2 cellular contexts compared by ENCODE assay signal in the genomic region with DNA sequence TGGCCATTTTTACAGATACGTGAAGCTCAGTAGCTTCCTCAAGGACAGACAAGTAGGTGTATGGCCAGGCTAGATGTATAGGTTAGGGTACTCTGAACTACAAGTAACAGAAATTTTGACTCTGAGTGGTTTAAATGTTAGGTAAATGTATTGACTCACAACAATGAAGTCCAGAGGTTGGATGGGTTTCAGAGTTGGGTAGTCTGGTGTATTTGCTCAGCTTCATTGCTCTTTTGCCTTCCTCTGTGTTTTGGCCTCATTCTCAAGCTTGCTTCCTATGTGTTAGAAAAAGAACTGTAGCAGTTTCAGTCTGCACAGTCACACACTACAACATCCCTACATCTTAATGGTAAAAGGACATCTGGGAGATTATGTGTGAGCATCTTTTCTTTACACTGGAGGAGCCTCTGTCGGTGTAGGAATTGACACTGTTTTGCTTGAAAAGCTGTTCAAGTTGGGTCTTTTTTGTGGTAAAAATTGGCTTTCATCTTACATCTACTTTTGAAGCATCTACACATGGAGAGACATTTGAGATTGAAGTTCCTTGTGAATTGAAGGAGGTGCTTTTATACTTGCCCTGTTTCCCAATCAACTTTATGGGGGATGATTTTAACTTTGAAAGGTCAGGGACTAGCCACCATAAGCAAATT.
TF ChIP-seq lines count a peak whose summit lies in the region.

No MANE protein-coding gene starts in this region.

TF ChIP-seq in IMR-90, 13 proteins besides CTCF, POLR2A, EP300 and RAD21:
- TF ChIP-seq CEBPB (IDR thresholded peaks at IDR 0.05; ENCODE audit: low read depth, low read length) (no peak), SMC3 (IDR thresholded peaks at IDR 0.05; ENCODE audit: low read depth, low read length) (no peak), MAFK (IDR thresholded peaks at IDR 0.05; ENCODE audit: low read depth, low read length) (no peak), NFE2L2 (IDR thresholded peaks at IDR 0.05; ENCODE audit: low read depth, low read length) (no peak), MAZ (IDR thresholded peaks at IDR 0.05; ENCODE audit: borderline replicate concordance, low read depth, low read length) (no peak), FOS (IDR thresholded peaks at IDR 0.05; ENCODE audit: low read depth, low read length) (no peak), CHD1 (IDR thresholded peaks at IDR 0.05; ENCODE audit: low read depth, low read length) (no peak), BHLHE40 (IDR thresholded peaks at IDR 0.05; ENCODE audit: low read depth, low read length) (no peak), RCOR1 (IDR thresholded peaks at IDR 0.05; ENCODE audit: insufficient replicate concordance, low read length) (no peak), MXI1 (IDR thresholded peaks at IDR 0.05; ENCODE audit: borderline replicate concordance, low read depth, low read length) (no peak), RFX5 (IDR thresholded peaks at IDR 0.05; ENCODE audit: low read depth, low read length) (no peak)
- TF ChIP-seq, protein P1, sequence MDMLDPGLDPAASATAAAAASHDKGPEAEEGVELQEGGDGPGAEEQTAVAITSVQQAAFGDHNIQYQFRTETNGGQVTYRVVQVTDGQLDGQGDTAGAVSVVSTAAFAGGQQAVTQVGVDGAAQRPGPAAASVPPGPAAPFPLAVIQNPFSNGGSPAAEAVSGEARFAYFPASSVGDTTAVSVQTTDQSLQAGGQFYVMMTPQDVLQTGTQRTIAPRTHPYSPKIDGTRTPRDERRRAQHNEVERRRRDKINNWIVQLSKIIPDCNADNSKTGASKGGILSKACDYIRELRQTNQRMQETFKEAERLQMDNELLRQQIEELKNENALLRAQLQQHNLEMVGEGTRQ (IDR thresholded peaks at IDR 0.05; ENCODE audit: low read depth, low read length): no peak
- TF ChIP-seq, protein P2, sequence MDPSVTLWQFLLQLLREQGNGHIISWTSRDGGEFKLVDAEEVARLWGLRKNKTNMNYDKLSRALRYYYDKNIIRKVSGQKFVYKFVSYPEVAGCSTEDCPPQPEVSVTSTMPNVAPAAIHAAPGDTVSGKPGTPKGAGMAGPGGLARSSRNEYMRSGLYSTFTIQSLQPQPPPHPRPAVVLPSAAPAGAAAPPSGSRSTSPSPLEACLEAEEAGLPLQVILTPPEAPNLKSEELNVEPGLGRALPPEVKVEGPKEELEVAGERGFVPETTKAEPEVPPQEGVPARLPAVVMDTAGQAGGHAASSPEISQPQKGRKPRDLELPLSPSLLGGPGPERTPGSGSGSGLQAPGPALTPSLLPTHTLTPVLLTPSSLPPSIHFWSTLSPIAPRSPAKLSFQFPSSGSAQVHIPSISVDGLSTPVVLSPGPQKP (IDR thresholded peaks at IDR 0.05; ENCODE audit: borderline replicate concordance, low read depth, low read length): no peak

TF ChIP-seq in WTC11, 78 proteins besides CTCF, POLR2A, EP300 and RAD21:
- no peak for TF ChIP-seq ATF1 (CRISPR knock-in tag; IDR thresholded peaks at IDR 0.05)
- TF ChIP-seq PRRX2 (CRISPR knock-in tag; IDR thresholded peaks at IDR 0.05): no peak
- TF ChIP-seq MYBL2 (CRISPR knock-in tag; IDR thresholded peaks at IDR 0.05): no peak
- TF ChIP-seq ZBTB21 (CRISPR knock-in tag; IDR thresholded peaks at IDR 0.05; ENCODE audit: borderline replicate concordance): no peak
- no peak for TF ChIP-seq IRF2 (CRISPR knock-in tag; IDR thresholded peaks at IDR 0.05; ENCODE audit: borderline replicate concordance, low read depth)
- no peak for TF ChIP-seq TEAD1 (CRISPR knock-in tag; IDR thresholded peaks at IDR 0.05)
- TF ChIP-seq, protein P3, sequence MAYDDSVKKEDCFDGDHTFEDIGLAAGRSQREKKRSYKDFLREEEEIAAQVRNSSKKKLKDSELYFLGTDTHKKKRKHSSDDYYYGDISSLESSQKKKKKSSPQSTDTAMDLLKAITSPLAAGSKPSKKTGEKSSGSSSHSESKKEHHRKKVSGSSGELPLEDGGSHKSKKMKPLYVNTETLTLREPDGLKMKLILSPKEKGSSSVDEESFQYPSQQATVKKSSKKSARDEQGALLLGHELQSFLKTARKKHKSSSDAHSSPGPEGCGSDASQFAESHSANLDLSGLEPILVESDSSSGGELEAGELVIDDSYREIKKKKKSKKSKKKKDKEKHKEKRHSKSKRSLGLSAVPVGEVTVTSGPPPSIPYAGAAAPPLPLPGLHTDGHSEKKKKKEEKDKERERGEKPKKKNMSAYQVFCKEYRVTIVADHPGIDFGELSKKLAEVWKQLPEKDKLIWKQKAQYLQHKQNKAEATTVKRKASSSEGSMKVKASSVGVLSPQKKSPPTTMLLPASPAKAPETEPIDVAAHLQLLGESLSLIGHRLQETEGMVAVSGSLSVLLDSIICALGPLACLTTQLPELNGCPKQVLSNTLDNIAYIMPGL (CRISPR knock-in tag; IDR thresholded peaks at IDR 0.05): no peak
